ENCODE assay signal across 8 cellular contexts in genomic region chr2:149561309-149561926, GRCh38. TPM values are rescaled to one million over a fixed set of nuclear protein-coding genes. Genes with fewer than 3 reads are reported as not detected.
DNase-seq lines count a peak whose midpoint lies in the region; ATAC-seq, FAIRE-seq and TF ChIP-seq lines count a peak whose summit lies in the region.

No MANE protein-coding gene starts in this region.

- ATAC-seq in HG02642 (IDR thresholded peaks at IDR 0.05; ENCODE audit: poor library complexity, unreplicated experiment), result no peak

- TF ChIP-seq CTCF in neural crest cell (conservative IDR thresholded peaks at IDR 0.05), result peak; percentile 95

- H3K4me1 Mint-ChIP-seq in neural crest cell, result no peaks in the 10 kb centered on the region

- H3K9me3 Mint-ChIP-seq in neural crest cell, result no peaks in the 10 kb centered on the region

- FAIRE-seq in endometrium (lab: Jason Lieb, UNC), result peak; percentile 97

- no peak overlapping the region for H3K27ac Mint-ChIP-seq in neural crest cell (ENCODE audit: unreplicated experiment)

- peaks cover 4% of the 10 kb centered on the region for H3K36me3 Mint-ChIP-seq in neural crest cell (ENCODE audit: low read depth)

- H3K27me3 Mint-ChIP-seq in neural crest cell (ENCODE audit: low read depth), result no peaks in the 10 kb centered on the region

- intact Hi-C loops in posterior cingulate gyrus (cut with DNase I), result loop anchor here (1.0 to 10.0 kb wide), 3 partner anchors 237 to 1627 kb away; no protein-coding TSS in a partner anchor

- H3K4me3 Mint-ChIP-seq in neural crest cell, result no peak overlapping the region

- DNase-seq in NCI-H146 (lab: John Stamatoyannopoulos, UW) (peak; percentile 3), NCI-H146 treated with DMSO at 0.1 percent for 48 hours (lab: John Stamatoyannopoulos, UW; ENCODE audit: unreplicated experiment) (no peak), HCEC 1CT (peak; percentile 12), OCI-M2 (lab: John Stamatoyannopoulos, UW; ENCODE audit: unreplicated experiment) (peak; percentile 4), neural crest cell (ENCODE audit: low read depth, low spot score) (peak; percentile 51), posterior cingulate gyrus (no peak)

RNA-seq across cellular contexts. Expression of gene MMADHC, which starts 26.2 kb away (rescaled TPM):
- total RNA-seq in neural crest cell, result 83.9 and 86.5 TPM in 2 replicates

Comparison
In these comparisons a context has a peak if more than half of its experiments do, and no peak if none do; other contexts are left out.
1. DNase-seq: peak in NCI-H146 (single experiment), HCEC 1CT (single experiment), OCI-M2 (single experiment) and neural crest cell (single experiment); none in NCI-H146 treated with DMSO at 0.1 percent for 48 hours (single experiment) and posterior cingulate gyrus (0 of 10).